ENCODE assay signal across 13 cellular contexts in the genomic region with DNA sequence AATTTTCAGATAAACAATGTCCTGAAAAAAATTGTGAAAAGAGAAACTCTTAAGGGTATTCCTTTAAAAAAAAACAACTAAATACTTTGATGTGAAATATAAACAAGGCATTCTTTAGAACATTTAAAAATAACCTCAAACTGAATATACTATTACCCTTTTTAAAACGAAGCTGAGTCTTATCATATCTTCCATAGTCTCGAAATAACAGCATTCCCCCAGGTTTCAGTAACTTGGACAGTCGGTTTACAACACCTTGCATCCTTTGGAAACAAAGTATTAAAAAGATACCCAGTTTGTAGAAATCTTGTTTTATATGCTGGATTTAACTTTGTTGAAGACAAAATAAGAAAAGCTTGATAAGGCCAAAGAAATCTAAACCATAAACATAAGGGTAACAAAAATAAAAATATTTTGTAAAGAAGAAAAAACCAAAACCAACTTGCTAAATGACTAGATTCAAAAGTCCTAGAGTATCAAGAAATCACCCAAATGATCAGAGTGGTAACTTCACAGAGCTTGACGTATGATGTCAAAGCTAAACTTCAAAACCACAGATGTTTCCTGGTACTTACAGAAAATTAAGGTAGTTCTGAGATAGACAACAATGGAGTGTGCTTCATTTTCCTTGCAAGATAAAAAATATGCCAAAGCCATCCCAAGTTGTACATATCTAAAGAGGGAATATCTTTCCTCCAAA.
A peak's percentile ranks its signal among the peaks of the same experiment; 100 is the strongest.
DNase-seq lines count a peak whose midpoint lies in the region; ATAC-seq and TF ChIP-seq lines count a peak whose summit lies in the region.
"Had no signal": no experiment of that assay in that cellular context is flagged by ENCODE, and none has a peak within 500 bp of the region (broad histone marks: within the 10 kb centered on the region; RNA-seq: fewer than 3 reads in every experiment).

No MANE protein-coding gene starts in this region.

- H3K27ac ChIP-seq in iPS-18a (ENCODE audit: low read length) = peak overlapping the region; percentile 25
- H3K27ac ChIP-seq: cardiac muscle cell, prostate gland, vagina had no signal

- H3K4me3 ChIP-seq in GM12864 (ENCODE audit: low read depth, low read length) (no peak overlapping the region; the same call in 1 of the 2 replicates), iPS-18a (ENCODE audit: low read length) (no peak overlapping the region)
- H3K4me3 ChIP-seq: cardiac muscle cell, prostate gland, vagina had no signal

- no peaks in the 10 kb centered on the region for H3K36me3 ChIP-seq in iPS-18a (ENCODE audit: control insufficient read depth, low read depth, low read length)
- H3K36me3 ChIP-seq: cardiac muscle cell, prostate gland, vagina had no signal

- ATAC-seq in GM21717 (IDR thresholded peaks at IDR 0.05; ENCODE audit: unreplicated experiment) (peak; percentile 40), left ventricle myocardium superior (no peak)

- no peaks in the 10 kb centered on the region for H3K27me3 ChIP-seq in iPS-18a (ENCODE audit: control insufficient read depth, insufficient read depth, low read length)
- H3K27me3 ChIP-seq: cardiac muscle cell, vagina had no signal

- H3K9me3 ChIP-seq in iPS-18a (ENCODE audit: control insufficient read depth, low read depth, low read length) = no peaks in the 10 kb centered on the region
- H3K9me3 ChIP-seq: prostate gland, vagina had no signal

- no peak for TF ChIP-seq CTCF in GM12864 (IDR thresholded peaks at IDR 0.05; ENCODE audit: low read depth, low read length, missing control alignments)

- DNase-seq in GM12864 (ENCODE audit: low read depth) (peak; percentile 69), NAMALWA (ENCODE audit: low spot score) (peak; percentile 52), NCI-H146 (lab: John Stamatoyannopoulos, UW) (no peak), left ventricle myocardium superior (no peak), mesenteric fat pad (ENCODE audit: low spot score) (no peak), AG08395 (ENCODE audit: low spot score) (no peak)
- DNase-seq: activated CD8-positive, alpha-beta memory T cell treated with anti-CD3 and anti-CD28 coated beads for 24 hours; NCI-H1092 treated with DMSO at 0.1 percent for 48 hours had no signal

- H3K4me1 ChIP-seq in iPS-18a (ENCODE audit: control insufficient read depth, low read depth, low read length) = peaks cover 34% of the 10 kb centered on the region
- H3K4me1 ChIP-seq: prostate gland, vagina had no signal

- intact Hi-C loops in left ventricle myocardium superior (cut with micrococcal nuclease) = no loop called here

- peak overlapping the region; percentile 21 for H3K9ac ChIP-seq in iPS-18a (ENCODE audit: low read length)

Comparison
In these comparisons a context has a peak if more than half of its experiments do, and no peak if none do; other contexts are left out.
1. DNase-seq: peak in GM12864 (single experiment) and NAMALWA (single experiment); none in NCI-H146 (single experiment), left ventricle myocardium superior (single experiment), mesenteric fat pad (single experiment) and AG08395 (single experiment).